In the genomic region with DNA sequence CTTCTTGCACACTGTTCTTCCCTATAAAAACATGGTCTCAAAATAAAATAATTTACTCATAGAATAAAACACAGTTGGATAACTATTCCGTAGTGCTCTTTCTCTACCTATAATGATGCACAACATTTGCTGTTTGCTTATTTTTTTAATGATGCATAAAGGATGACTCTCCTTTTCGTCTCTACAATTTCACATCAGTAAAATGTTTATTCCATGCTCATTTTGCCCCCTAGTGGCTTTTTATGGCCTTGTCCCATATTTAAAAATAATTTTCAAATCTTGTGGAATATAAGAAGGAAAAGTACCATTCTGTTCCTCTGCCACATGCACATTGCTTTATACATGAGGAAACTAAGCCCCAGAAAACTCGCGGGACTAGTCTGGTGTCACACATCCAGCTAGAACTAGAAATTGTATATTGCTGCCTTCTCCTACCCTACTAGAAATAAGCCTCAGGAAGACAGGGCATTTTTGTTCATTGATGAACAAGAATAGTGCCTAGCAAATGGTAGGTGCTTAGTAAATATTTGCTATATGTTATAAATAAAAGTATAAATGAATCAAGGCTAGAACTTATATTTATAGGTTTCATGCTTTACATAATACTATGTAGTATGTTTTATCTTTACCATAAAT, we compare ENCODE assay signal across 8 cellular contexts. TPM values are rescaled to one million over a fixed set of nuclear protein-coding genes. Genes with fewer than 3 reads are reported as not detected.
A peak's percentile ranks its signal among the peaks of the same experiment; 100 is the strongest.
DNase-seq lines count a peak whose midpoint lies in the region; ATAC-seq and TF ChIP-seq lines count a peak whose summit lies in the region.

No MANE protein-coding gene starts in this region.

- H2AFZ ChIP-seq in SK-N-SH (ENCODE audit: low read depth): no peak overlapping the region

- H3K27ac ChIP-seq in SK-N-SH (ENCODE audit: low read depth in 2 of 2, low read length in 1 of 2) (no peak overlapping the region), transverse colon (no peak overlapping the region)

- POLR2A ChIA-PET in HEK293T (lab: Yijun Ruan, JAX) (no interaction called here), SK-N-SH (lab: Yijun Ruan, JAX) (no interaction called here)

- H3K27me3 ChIP-seq in SK-N-SH (ENCODE audit: insufficient read depth) (no peaks in the 10 kb centered on the region), transverse colon (no peaks in the 10 kb centered on the region)

- intact Hi-C loops in transverse colon (cut with DNase I; ENCODE audit: low total_unique reads): no loop called here

- DNase-seq in CD1c-positive myeloid dendritic cell (ENCODE audit: extremely low spot score): peak; percentile 57
- peak; percentile 10 for DNase-seq in HEK293T (ENCODE audit: extremely low spot score)
- DNase-seq in SK-N-SH: peak; percentile 44
- peak; percentile 17 for DNase-seq in foreskin melanocyte
- DNase-seq in transverse colon: no peak
- no peak for DNase-seq in activated CD8-positive, alpha-beta memory T cell treated with anti-CD3 and anti-CD28 coated beads for 24 hours
- no peak for DNase-seq in HuH-7.5 (ENCODE audit: low spot score)

- H3K79me2 ChIP-seq in SK-N-SH (ENCODE audit: insufficient read depth): no peaks in the 10 kb centered on the region

- in situ Hi-C loops in transverse colon (cut with MboI; ENCODE audit: low pct_ligation_motif_present in 1 of 4, low pct_unique_long_range_greater_than_20kb in 1 of 4, low sequenced_read_pairs in 3 of 4): no loop called here

- 0% methylated on average over 4 of the region's 4 CpGs for WGBS in SK-N-SH (ENCODE audit: low lambda C conversion rate)
- WGBS in transverse colon (ENCODE audit: low coverage in 1 of 2), 2 donors: 5 to 17% methylated on average over 4 of the region's 4 CpGs

- no peak overlapping the region for H3K9ac ChIP-seq in SK-N-SH

- CTCF ChIA-PET in HEK293T (lab: Yijun Ruan, JAX) (no interaction called here), SK-N-SH (lab: Yijun Ruan, JAX) (interaction anchor here (1.0 to 1.3 kb wide), 4 partner anchors 10 to 1662 kb away, joined by 3 to 6 read pairs (median 4); no protein-coding TSS in a partner anchor)

- H3K4me3 ChIP-seq in SK-N-SH (ENCODE audit: low read depth in 2 of 2, low read length in 1 of 2) (peak overlapping the region in 1 of 2 experiments; percentile 14; a peak in 1 of 4 replicates), transverse colon (no peak overlapping the region)

- H3K36me3 ChIP-seq in SK-N-SH (replicated peaks in 1 of 2; ENCODE audit: control insufficient read depth in 1 of 2, insufficient read depth in 2 of 2, low read length in 1 of 2) (no peaks in the 10 kb centered on the region), transverse colon (no peaks in the 10 kb centered on the region)

- H3K4me1 ChIP-seq in SK-N-SH (ENCODE audit: control insufficient read depth in 1 of 2, insufficient read depth in 2 of 2, low read depth in 1 of 2, low read length in 1 of 2) (peaks cover 0 to 14% of the 10 kb centered on the region in 2 experiments; a peak in 2 of 4 replicates), transverse colon (peaks cover 0 to 11% (median 3%) of the 10 kb centered on the region in 4 donors)

- no peak for TF ChIP-seq POLR2A in transverse colon (IDR thresholded peaks at IDR 0.05)

- H3K4me2 ChIP-seq in SK-N-SH: no peak overlapping the region

- H3F3A ChIP-seq in SK-N-SH (replicated peaks; ENCODE audit: insufficient read depth): peaks cover 19% of the 10 kb centered on the region

- no peaks in the 10 kb centered on the region for H4K20me1 ChIP-seq in SK-N-SH (ENCODE audit: insufficient read depth)

- no peak for ATAC-seq in GM21717 (IDR thresholded peaks at IDR 0.05; ENCODE audit: unreplicated experiment)

- TF ChIP-seq RAD21 in SK-N-SH (IDR thresholded peaks at IDR 0.05; ENCODE audit: low read length): peak; percentile 74

- no peak for TF ChIP-seq EP300 in SK-N-SH (IDR thresholded peaks at IDR 0.05; ENCODE audit: borderline replicate concordance in 1 of 2, low read depth in 1 of 2, low read length in 1 of 2)
- no peak for TF ChIP-seq EP300 in transverse colon (IDR thresholded peaks at IDR 0.05; ENCODE audit: low read depth)

- TF ChIP-seq CTCF in SK-N-SH (IDR thresholded peaks at IDR 0.05) (peak; percentile 83), transverse colon (IDR thresholded peaks at IDR 0.05) (peak; percentile 43 to 72 (median 59))

- no peaks in the 10 kb centered on the region for H3K9me3 ChIP-seq in SK-N-SH
- no peaks in the 10 kb centered on the region for H3K9me3 ChIP-seq in transverse colon

- H3K9me2 ChIP-seq in SK-N-SH: no peaks in the 10 kb centered on the region

TF ChIP-seq in HEK293T, 16 proteins besides CTCF, POLR2A, EP300 and RAD21:
- TF ChIP-seq LEF1 (IDR thresholded peaks at IDR 0.05; ENCODE audit: borderline replicate concordance) (no peak), L3MBTL2 (conservative IDR thresholded peaks at IDR 0.05) (no peak), TARDBP (IDR thresholded peaks at IDR 0.05) (no peak), HDGF (IDR thresholded peaks at IDR 0.05; ENCODE audit: borderline replicate concordance) (no peak)
- TF ChIP-seq, protein P1, sequence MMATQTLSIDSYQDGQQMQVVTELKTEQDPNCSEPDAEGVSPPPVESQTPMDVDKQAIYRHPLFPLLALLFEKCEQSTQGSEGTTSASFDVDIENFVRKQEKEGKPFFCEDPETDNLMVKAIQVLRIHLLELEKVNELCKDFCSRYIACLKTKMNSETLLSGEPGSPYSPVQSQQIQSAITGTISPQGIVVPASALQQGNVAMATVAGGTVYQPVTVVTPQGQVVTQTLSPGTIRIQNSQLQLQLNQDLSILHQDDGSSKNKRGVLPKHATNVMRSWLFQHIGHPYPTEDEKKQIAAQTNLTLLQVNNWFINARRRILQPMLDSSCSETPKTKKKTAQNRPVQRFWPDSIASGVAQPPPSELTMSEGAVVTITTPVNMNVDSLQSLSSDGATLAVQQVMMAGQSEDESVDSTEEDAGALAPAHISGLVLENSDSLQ (IDR thresholded peaks at IDR 0.05): no peak

TF ChIP-seq in SK-N-SH, 30 proteins besides CTCF, POLR2A, EP300 and RAD21:
- TF ChIP-seq NRF1 (IDR thresholded peaks at IDR 0.05; ENCODE audit: low read depth, low read length) (no peak), SMC3 (IDR thresholded peaks at IDR 0.05; ENCODE audit: low read depth, low read length) (peak; percentile 49)

RNA-seq across cellular contexts. Expression of a gene that starts 12.7 kb away (rescaled TPM):
- 0.03 and 0.08 TPM in 2 replicates for polyA plus RNA-seq in SK-N-SH (2012; rRNA removed)
- 0.05 and 0.08 TPM in 2 replicates for polyA plus RNA-seq in SK-N-SH (2012; cell fraction: cytosol; rRNA removed)
- polyA plus RNA-seq in SK-N-SH (2012; cell fraction: nucleus; rRNA removed): 0.06 and 0.11 TPM in 2 replicates
- total RNA-seq in transverse colon: under 1 TPM in 2 of 4 donors, not detected in 2; under 0.01 to 0.14 TPM

RNA-seq across cellular contexts. Expression of a gene that starts 12.9 kb away (rescaled TPM):
- 36.2 and 61.1 TPM in 2 replicates for polyA plus RNA-seq in SK-N-SH (2012; rRNA removed)
- 40.3 and 50.0 TPM in 2 replicates for polyA plus RNA-seq in SK-N-SH (2012; cell fraction: cytosol; rRNA removed)
- 14.7 and 32.1 TPM in 2 replicates for polyA plus RNA-seq in SK-N-SH (2012; cell fraction: nucleus; rRNA removed)
- 10 to 100 TPM; 10.1 to 44.4 (median 25.6) TPM for total RNA-seq in transverse colon

Comparison
In these comparisons a context has a peak if more than half of its experiments do, and no peak if none do; other contexts are left out.
1. DNase-seq: peak in CD1c-positive myeloid dendritic cell (single experiment), HEK293T (single experiment), SK-N-SH (single experiment) and foreskin melanocyte (single experiment); none in transverse colon (single experiment), activated CD8-positive, alpha-beta memory T cell treated with anti-CD3 and anti-CD28 coated beads for 24 hours (single experiment) and HuH-7.5 (single experiment).